ENCODE assay signal across 14 cellular contexts in genomic region chr7:128112781-128113221, GRCh38.
A peak's percentile ranks its signal among the peaks of the same experiment; 100 is the strongest.
DNase-seq lines count a peak whose midpoint lies in the region; ATAC-seq and TF ChIP-seq lines count a peak whose summit lies in the region.
"Had no signal": no experiment of that assay in that cellular context is flagged by ENCODE, and none has a peak within 500 bp of the region (broad histone marks: within the 10 kb centered on the region; RNA-seq: fewer than 3 reads in every experiment).

No MANE protein-coding gene starts in this region.

- DNase-seq in Ammon's horn (ENCODE audit: low spot score) (peak; percentile 71), G401 (ENCODE audit: low spot score) (peak; percentile 87), Panc1 (ENCODE audit: low read depth, low spot score) (no peak), islet precursor cell (peak; percentile 53), type B pancreatic cell (ENCODE audit: extremely low spot score, unreplicated experiment) (no peak), D341Med (ENCODE audit: low spot score) (no peak)
- no peak for DNase-seq in activated CD4-positive, alpha-beta T cell treated with anti-CD3 and anti-CD28 coated beads, Interleukin-2, amount 50 U/mL, for 48 hours
- DNase-seq: effector CD4-positive, alpha-beta T cell; foreskin melanocyte; NCI-H1930; PC-9; right cardiac atrium had no signal

- ATAC-seq in Panc1 (peak; percentile 44), GM19455 (IDR thresholded peaks at IDR 0.05; ENCODE audit: unreplicated experiment) (no peak)
- ATAC-seq: right cardiac atrium had no signal

- no peak overlapping the region for H3K27ac ChIP-seq in Panc1 (ENCODE audit: low read length)
- H3K27ac ChIP-seq: PC-9, stomach had no signal

- no peaks in the 10 kb centered on the region for H3K4me1 Mint-ChIP-seq in type B pancreatic cell (ENCODE audit: unreplicated experiment)

- no peaks in the 10 kb centered on the region; the same call in 1 of the 2 replicates for H3K4me1 ChIP-seq in Panc1 (ENCODE audit: control insufficient read depth, insufficient read depth, low read length)

- in situ Hi-C loops in G401 (cut with HindIII; ENCODE audit: low sequenced_read_pairs) (no loop called here), Panc1 (cut with HindIII; ENCODE audit: low pct_unique_long_range_greater_than_20kb, low sequenced_read_pairs) (no loop called here)

- CTCF ChIA-PET in Panc1 (lab: Charles Lee) = no interaction called here

- H3K9me3 ChIP-seq in Panc1 (ENCODE audit: control insufficient read depth, insufficient read depth, low read depth, low read length) = no peaks in the 10 kb centered on the region
- H3K9me3 ChIP-seq: stomach had no signal

- H3K9me3 Mint-ChIP-seq in type B pancreatic cell = no peaks in the 10 kb centered on the region

- no peak overlapping the region for H3K27ac Mint-ChIP-seq in type B pancreatic cell

- H3K27me3 Mint-ChIP-seq in type B pancreatic cell = peaks cover 26% of the 10 kb centered on the region

- no peak overlapping the region for H3K4me3 Mint-ChIP-seq in type B pancreatic cell

- BruUV-seq in Panc1 (replicated peaks; lab: Mats Ljungman, UMichigan) = no TSS peak

- intact Hi-C loops in Panc1 (cut with micrococcal nuclease; ENCODE audit: unreplicated experiment) = no loop called here

- H3K27me3 ChIP-seq in Panc1 (ENCODE audit: control insufficient read depth, insufficient read depth, low read length) = peaks cover 2% of the 10 kb centered on the region; the same call in 1 of the 2 replicates

- H3K36me3 ChIP-seq in Panc1 (ENCODE audit: control insufficient read depth, insufficient read depth, low read length) = no peaks in the 10 kb centered on the region
- H3K36me3 ChIP-seq: stomach had no signal

- POLR2A ChIA-PET in Panc1 (lab: Charles Lee) = no interaction called here

- H3K4me3 ChIP-seq in Panc1 (ENCODE audit: low read depth in 2 of 2, low read length in 2 of 2) = no peak overlapping the region
- H3K4me3 ChIP-seq: PC-9, stomach had no signal

- no peaks in the 10 kb centered on the region for H3K36me3 Mint-ChIP-seq in type B pancreatic cell

- no peak for TF ChIP-seq CTCF in Panc1 (IDR thresholded peaks at IDR 0.05)
- TF ChIP-seq CTCF in type B pancreatic cell (conservative IDR thresholded peaks at IDR 0.05) = no peak

Comparison
In these comparisons a context has a peak if more than half of its experiments do, and no peak if none do; other contexts are left out.
1. DNase-seq: peak in Ammon's horn (single experiment), G401 (single experiment) and islet precursor cell (single experiment); none in Panc1 (single experiment), type B pancreatic cell (single experiment), D341Med (single experiment) and activated CD4-positive, alpha-beta T cell treated with anti-CD3 and anti-CD28 coated beads, Interleukin-2, amount 50 U/mL, for 48 hours (0 of 2).